Comparison of ENCODE assay signal across 18 cellular contexts in genomic region chr14:30191639-30192279, GRCh38.
DNase-seq lines count a peak whose midpoint lies in the region; TF ChIP-seq lines count a peak whose summit lies in the region.
"Had no signal": no experiment of that assay in that cellular context is flagged by ENCODE, and none has a peak within 500 bp of the region (broad histone marks: within the 10 kb centered on the region; RNA-seq: fewer than 3 reads in every experiment).

No MANE protein-coding gene starts in this region.

- no peak overlapping the region for H3K4me3 ChIP-seq in fibroblast of mammary gland (ENCODE audit: control insufficient read depth, low read depth, low read length)
- no peak overlapping the region for H3K4me3 ChIP-seq in osteoblast (ENCODE audit: insufficient read depth, low read length)
- H3K4me3 ChIP-seq: BLaER1 treated with 17β-estradiol and CSF1 and Interleukin-3, amounts not matched to agents 10 nM and 100 nM; MG63; SJCRH30 had no signal

- no peak for TF ChIP-seq CTCF in fibroblast of mammary gland (conservative IDR thresholded peaks at IDR 0.05; ENCODE audit: control insufficient read depth, insufficient read depth, low read depth, low read length)
- TF ChIP-seq CTCF in osteoblast (IDR thresholded peaks at IDR 0.05; ENCODE audit: extremely low read depth, low read depth, low read length): no peak

- DNase-seq in EL (peak; percentile 19), M059J (ENCODE audit: low read depth) (peak; percentile 20), fibroblast of mammary gland (ENCODE audit: low read depth) (peak; percentile 36), osteoblast (ENCODE audit: insufficient read length, low spot score, missing footprints) (no peak), NOMO-1 treated with dmso at 0.1 percent for 144 hours (lab: John Stamatoyannopoulos, UW; ENCODE audit: unreplicated experiment) (no peak), NCI-H526 (lab: John Stamatoyannopoulos, UW) (no peak), iPS-NIHi11 (ENCODE audit: low spot score) (no peak), NCI-H1417 (lab: John Stamatoyannopoulos, UW) (no peak)
- DNase-seq: ACHN; CD4-positive, alpha-beta memory T cell; DND-41; GDM1; Kasumi-1; MG63; NCI-H1417 treated with DMSO at 0.1 percent for 48 hours; NCI-H187; SJCRH30 had no signal

- peak overlapping the region; percentile 91 for H3K27ac ChIP-seq in osteoblast (ENCODE audit: low read depth, low read length)
- H3K27ac ChIP-seq: BLaER1 treated with 17β-estradiol and CSF1 and Interleukin-3, amounts not matched to agents 10 nM and 100 nM; SJCRH30 had no signal

- no peaks in the 10 kb centered on the region for H3K27me3 ChIP-seq in osteoblast (ENCODE audit: insufficient read depth, low read length)
- H3K27me3 ChIP-seq: BLaER1 treated with 17β-estradiol and CSF1 and Interleukin-3, amounts not matched to agents 10 nM and 100 nM; MG63; SJCRH30 had no signal

- peaks cover 53% of the 10 kb centered on the region for H3K4me1 ChIP-seq in osteoblast (ENCODE audit: insufficient read depth, low read length)
- H3K4me1 ChIP-seq: BLaER1 treated with 17β-estradiol and CSF1 and Interleukin-3, amounts not matched to agents 10 nM and 100 nM; SJCRH30 had no signal

- no peaks in the 10 kb centered on the region for H4K20me1 ChIP-seq in osteoblast (ENCODE audit: insufficient read depth, low read length)
- H4K20me1 ChIP-seq: BLaER1 treated with 17β-estradiol and CSF1 and Interleukin-3, amounts not matched to agents 10 nM and 100 nM had no signal

- H3K79me2 ChIP-seq in osteoblast (ENCODE audit: insufficient read depth, low read length): no peaks in the 10 kb centered on the region

- no peaks in the 10 kb centered on the region for H3K9me3 ChIP-seq in osteoblast (ENCODE audit: low read depth, low read length)
- H3K9me3 ChIP-seq: BLaER1 treated with 17β-estradiol and CSF1 and Interleukin-3, amounts not matched to agents 10 nM and 100 nM; MG63; SJCRH30 had no signal

- peak overlapping the region; percentile 54 for H2AFZ ChIP-seq in osteoblast (ENCODE audit: low read length)

- no peaks in the 10 kb centered on the region for H3K36me3 ChIP-seq in osteoblast (ENCODE audit: insufficient read depth, low read length)
- H3K36me3 ChIP-seq: BLaER1 treated with 17β-estradiol and CSF1 and Interleukin-3, amounts not matched to agents 10 nM and 100 nM; MG63; SJCRH30 had no signal

- H3K4me2 ChIP-seq in osteoblast (ENCODE audit: insufficient read depth, low read length): peak overlapping the region; percentile 64
- H3K4me2 ChIP-seq: BLaER1 treated with 17β-estradiol and CSF1 and Interleukin-3, amounts not matched to agents 10 nM and 100 nM had no signal

Comparison
In these comparisons a context has a peak if more than half of its experiments do, and no peak if none do; other contexts are left out.
1. DNase-seq: peak in EL (single experiment), M059J (single experiment) and fibroblast of mammary gland (single experiment); none in osteoblast (single experiment), NOMO-1 treated with dmso at 0.1 percent for 144 hours (single experiment), NCI-H526 (0 of 2), iPS-NIHi11 (single experiment) and NCI-H1417 (0 of 3).